In the genomic region with DNA sequence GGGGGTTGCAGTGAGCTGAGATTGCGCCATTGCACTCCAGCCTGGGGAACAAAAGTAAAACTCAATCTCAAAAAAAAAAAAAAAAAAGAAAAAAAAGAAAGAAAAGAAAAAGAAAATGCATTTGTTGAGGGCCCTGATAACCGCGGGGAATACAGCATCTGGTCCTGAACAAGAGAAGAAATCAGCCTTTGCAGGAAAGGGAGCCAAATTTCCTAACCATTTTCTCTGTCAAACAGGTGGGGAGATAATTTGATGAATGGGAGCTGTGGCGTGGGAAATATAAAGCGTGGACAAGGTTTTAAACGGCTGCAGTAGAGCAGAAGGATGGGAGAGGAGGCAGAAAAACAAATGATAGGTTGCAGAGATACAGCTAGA, we compare ENCODE assay signal across 8 cellular contexts. TPM values are rescaled to one million over a fixed set of nuclear protein-coding genes. Genes with fewer than 3 reads are reported as not detected.
DNase-seq lines count a peak whose midpoint lies in the region; ATAC-seq, FAIRE-seq and TF ChIP-seq lines count a peak whose summit lies in the region.

No MANE protein-coding gene starts in this region.

- intact Hi-C loops in kidney (cut with DNase I), result no loop called here

- H2AFZ ChIP-seq in SK-N-SH (ENCODE audit: low read depth), result peak overlapping the region; percentile 37; the same call in 1 of the 2 replicates

- peaks cover 60% of the 10 kb centered on the region for H3K79me2 ChIP-seq in SK-N-SH (ENCODE audit: insufficient read depth)

- no peak for FAIRE-seq in kidney (lab: Jason Lieb, UNC)

- peak overlapping the region; percentile 83 for H3K4me3 Mint-ChIP-seq in activated naive CD8-positive, alpha-beta T cell treated with anti-CD3 and anti-CD28 coated beads for 36 hours

- H3K27me3 Mint-ChIP-seq in activated naive CD8-positive, alpha-beta T cell treated with anti-CD3 and anti-CD28 coated beads for 36 hours, result no peaks in the 10 kb centered on the region

- ATAC-seq in SK-N-SH treated with all-trans-retinoic acid at 6 μM for 48 hours (no peak), HG02678 (IDR thresholded peaks at IDR 0.05; ENCODE audit: unreplicated experiment) (no peak), GM18907 (IDR thresholded peaks at IDR 0.05; ENCODE audit: unreplicated experiment) (no peak), left lobe of liver (no peak)

- H3K36me3 Mint-ChIP-seq in activated naive CD8-positive, alpha-beta T cell treated with anti-CD3 and anti-CD28 coated beads for 36 hours, result peaks cover 28% of the 10 kb centered on the region

- H3F3A ChIP-seq in SK-N-SH (replicated peaks; ENCODE audit: insufficient read depth), result peaks cover 4% of the 10 kb centered on the region

- H3K27ac Mint-ChIP-seq in activated naive CD8-positive, alpha-beta T cell treated with anti-CD3 and anti-CD28 coated beads for 36 hours, result peak overlapping the region; percentile 91

- CTCF ChIA-PET in SK-N-SH (lab: Yijun Ruan, JAX), result interaction anchor here (0.9 to 11.5 kb wide), 7 partner anchors 13 to 341 kb away, joined by 3 to 189 read pairs (median 29); a partner anchor contains a TSS

- H3K27me3 ChIP-seq in SK-N-SH (ENCODE audit: insufficient read depth) (no peaks in the 10 kb centered on the region), subcutaneous abdominal adipose tissue (ENCODE audit: control insufficient read depth in 5 of 5, insufficient read depth in 4 of 5, low read length in 5 of 5) (peaks cover 0 to 3% (median 0%) of the 10 kb centered on the region in 5 donors)

- peaks cover 46% of the 10 kb centered on the region for H4K20me1 ChIP-seq in SK-N-SH (ENCODE audit: insufficient read depth)

- H3K9me3 Mint-ChIP-seq in activated naive CD8-positive, alpha-beta T cell treated with anti-CD3 and anti-CD28 coated beads for 36 hours, result no peaks in the 10 kb centered on the region

- H3K4me1 ChIP-seq in SK-N-SH (ENCODE audit: control insufficient read depth in 1 of 2, insufficient read depth in 2 of 2, low read depth in 1 of 2, low read length in 1 of 2) (peaks cover 16 to 27% of the 10 kb centered on the region in 2 experiments), kidney (ENCODE audit: control insufficient read depth in 1 of 2, insufficient read depth in 1 of 2, low read depth in 1 of 2, low read length in 2 of 2) (peaks cover 6 to 10% of the 10 kb centered on the region in 2 donors), subcutaneous abdominal adipose tissue (ENCODE audit: control insufficient read depth in 5 of 5, insufficient read depth in 5 of 5, low read length in 5 of 5) (peaks cover 3 to 49% (median 41%) of the 10 kb centered on the region in 5 donors)

- H3K27ac ChIP-seq in SK-N-SH (ENCODE audit: low read depth in 2 of 2, low read length in 1 of 2), result peak overlapping the region; percentile 86 to 90
- H3K27ac ChIP-seq in kidney (ENCODE audit: low read depth in 2 of 2, low read length in 2 of 2), result peak overlapping the region in 1 of 2 donors; percentile 89
- H3K27ac ChIP-seq in subcutaneous abdominal adipose tissue (ENCODE audit: low read depth, low read length), result peak overlapping the region; percentile 80

- WGBS in SK-N-SH (ENCODE audit: low lambda C conversion rate), result 48% methylated on average over 6 of the region's 6 CpGs

- no peak for TF ChIP-seq RAD21 in SK-N-SH (IDR thresholded peaks at IDR 0.05; ENCODE audit: low read length)

- TF ChIP-seq EP300 in SK-N-SH (IDR thresholded peaks at IDR 0.05; ENCODE audit: borderline replicate concordance in 1 of 2, low read depth in 1 of 2, low read length in 1 of 2), result no peak

- peak overlapping the region; percentile 95 for H3K4me2 ChIP-seq in SK-N-SH

- DNase-seq in SK-N-SH (peak; percentile 33), kidney (no peak), left lobe of liver (ENCODE audit: low spot score) (no peak)
- DNase-seq in activated naive CD8-positive, alpha-beta T cell treated with anti-CD3 and anti-CD28 coated beads for 36 hours, result no peak

- H3K9me2 ChIP-seq in SK-N-SH, result no peaks in the 10 kb centered on the region

- POLR2A ChIA-PET in SK-N-SH (lab: Yijun Ruan, JAX), result interaction anchor here (2.4 kb wide), 1 partner anchor 18 kb away, joined by 16 read pairs; no protein-coding TSS in a partner anchor

- H3K4me1 Mint-ChIP-seq in activated naive CD8-positive, alpha-beta T cell treated with anti-CD3 and anti-CD28 coated beads for 36 hours, result peaks cover 45% of the 10 kb centered on the region

- H3K9me3 ChIP-seq in SK-N-SH (no peaks in the 10 kb centered on the region), kidney (ENCODE audit: control insufficient read depth in 1 of 2, low read length in 2 of 2) (no peaks in the 10 kb centered on the region), subcutaneous abdominal adipose tissue (ENCODE audit: control insufficient read depth in 5 of 5, low read length in 5 of 5) (no peaks in the 10 kb centered on the region)

- H3K9ac ChIP-seq in SK-N-SH (peak overlapping the region; percentile 73), kidney (ENCODE audit: low read length in 2 of 2) (peak overlapping the region; percentile 66 to 71), subcutaneous abdominal adipose tissue (ENCODE audit: low read length in 5 of 5) (peak overlapping the region in 4 of 5 donors; percentile 54 to 87 (median 78))

- H3K36me3 ChIP-seq in SK-N-SH (replicated peaks in 1 of 2; ENCODE audit: control insufficient read depth in 1 of 2, insufficient read depth in 2 of 2, low read length in 1 of 2) (peaks cover 12 to 31% of the 10 kb centered on the region in 2 experiments), kidney (ENCODE audit: control insufficient read depth in 1 of 2, insufficient read depth in 2 of 2, low read length in 2 of 2) (peaks cover 0 to 8% of the 10 kb centered on the region in 2 donors), subcutaneous abdominal adipose tissue (ENCODE audit: control insufficient read depth in 5 of 5, insufficient read depth in 5 of 5, low read length in 5 of 5) (peaks cover 2 to 11% (median 5%) of the 10 kb centered on the region in 5 donors)

- TF ChIP-seq CTCF in SK-N-SH (IDR thresholded peaks at IDR 0.05), result no peak
- no peak for TF ChIP-seq CTCF in kidney (IDR thresholded peaks at IDR 0.05; ENCODE audit: borderline replicate concordance, extremely low read depth, insufficient read depth)

- peak overlapping the region; percentile 64 to 72 for H3K4me3 ChIP-seq in SK-N-SH (ENCODE audit: low read depth in 2 of 2, low read length in 1 of 2)
- H3K4me3 ChIP-seq in kidney (ENCODE audit: low read length in 2 of 2), result peak overlapping the region; percentile 88 to 92
- peak overlapping the region; percentile 57 to 81 (median 78) for H3K4me3 ChIP-seq in subcutaneous abdominal adipose tissue (ENCODE audit: low read depth in 1 of 5, low read length in 5 of 5)

TF ChIP-seq in SK-N-SH, 30 proteins besides CTCF, POLR2A, EP300 and RAD21 (continues in another document):
- TF ChIP-seq GATA2 (CRISPR knock-in tag; IDR thresholded peaks at IDR 0.05) (no peak), NFIC (IDR thresholded peaks at IDR 0.05; ENCODE audit: borderline replicate concordance) (no peak), YY1 (IDR thresholded peaks at IDR 0.05; ENCODE audit: low read depth) (no peak)
- TF ChIP-seq, protein P1, sequence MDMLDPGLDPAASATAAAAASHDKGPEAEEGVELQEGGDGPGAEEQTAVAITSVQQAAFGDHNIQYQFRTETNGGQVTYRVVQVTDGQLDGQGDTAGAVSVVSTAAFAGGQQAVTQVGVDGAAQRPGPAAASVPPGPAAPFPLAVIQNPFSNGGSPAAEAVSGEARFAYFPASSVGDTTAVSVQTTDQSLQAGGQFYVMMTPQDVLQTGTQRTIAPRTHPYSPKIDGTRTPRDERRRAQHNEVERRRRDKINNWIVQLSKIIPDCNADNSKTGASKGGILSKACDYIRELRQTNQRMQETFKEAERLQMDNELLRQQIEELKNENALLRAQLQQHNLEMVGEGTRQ (IDR thresholded peaks at IDR 0.05; ENCODE audit: borderline replicate concordance, low read depth, low read length), result no peak
- TF ChIP-seq, protein P2, sequence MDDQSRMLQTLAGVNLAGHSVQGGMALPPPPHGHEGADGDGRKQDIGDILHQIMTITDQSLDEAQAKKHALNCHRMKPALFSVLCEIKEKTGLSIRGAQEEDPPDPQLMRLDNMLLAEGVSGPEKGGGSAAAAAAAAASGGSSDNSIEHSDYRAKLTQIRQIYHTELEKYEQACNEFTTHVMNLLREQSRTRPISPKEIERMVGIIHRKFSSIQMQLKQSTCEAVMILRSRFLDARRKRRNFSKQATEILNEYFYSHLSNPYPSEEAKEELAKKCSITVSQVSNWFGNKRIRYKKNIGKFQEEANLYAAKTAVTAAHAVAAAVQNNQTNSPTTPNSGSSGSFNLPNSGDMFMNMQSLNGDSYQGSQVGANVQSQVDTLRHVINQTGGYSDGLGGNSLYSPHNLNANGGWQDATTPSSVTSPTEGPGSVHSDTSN (IDR thresholded peaks at IDR 0.05), result no peak

TF ChIP-seq in SK-N-SH treated with all-trans-retinoic acid at 6 μM for 48 hours, 23 proteins besides CTCF, POLR2A, EP300 and RAD21 (continues in another document):
- no peak for TF ChIP-seq ZC3H10 (CRISPR knock-in tag; IDR thresholded peaks at IDR 0.05)
- TF ChIP-seq, protein P3, sequence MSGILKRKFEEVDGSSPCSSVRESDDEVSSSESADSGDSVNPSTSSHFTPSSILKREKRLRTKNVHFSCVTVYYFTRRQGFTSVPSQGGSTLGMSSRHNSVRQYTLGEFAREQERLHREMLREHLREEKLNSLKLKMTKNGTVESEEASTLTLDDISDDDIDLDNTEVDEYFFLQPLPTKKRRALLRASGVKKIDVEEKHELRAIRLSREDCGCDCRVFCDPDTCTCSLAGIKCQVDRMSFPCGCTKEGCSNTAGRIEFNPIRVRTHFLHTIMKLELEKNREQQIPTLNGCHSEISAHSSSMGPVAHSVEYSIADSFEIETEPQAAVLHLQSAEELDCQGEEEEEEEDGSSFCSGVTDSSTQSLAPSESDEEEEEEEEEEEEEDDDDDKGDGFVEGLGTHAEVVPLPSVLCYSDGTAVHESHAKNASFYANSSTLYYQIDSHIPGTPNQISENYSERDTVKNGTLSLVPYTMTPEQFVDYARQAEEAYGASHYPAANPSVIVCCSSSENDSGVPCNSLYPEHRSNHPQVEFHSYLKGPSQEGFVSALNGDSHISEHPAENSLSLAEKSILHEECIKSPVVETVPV (CRISPR knock-in tag; IDR thresholded peaks at IDR 0.05), result no peak

RNA-seq across cellular contexts. Expression of a gene that starts 0.9 kb away (rescaled TPM):
- polyA plus RNA-seq in SK-N-SH (2012; rRNA removed) (15.3 and 19.7 TPM in 2 replicates), kidney (ENCODE audit: insufficient read depth, low read depth, low replicate concordance) (7.8 TPM)
- polyA plus RNA-seq in SK-N-SH (2012; cell fraction: cytosol; rRNA removed), result 18.9 and 19.2 TPM in 2 replicates
- polyA plus RNA-seq in SK-N-SH (2012; cell fraction: nucleus; rRNA removed), result 28.1 and 36.0 TPM in 2 replicates
- 10 to 100 TPM; 14.1 to 14.4 TPM for total RNA-seq in activated naive CD8-positive, alpha-beta T cell treated with anti-CD3 and anti-CD28 coated beads for 36 hours
- total RNA-seq in kidney (12.7 TPM), left lobe of liver (5.0 TPM)
